Comparison of ENCODE assay signal across 8 cellular contexts in genomic region chr17:7709031-7709430, GRCh38. TPM values are rescaled to one million over a fixed set of nuclear protein-coding genes. Genes with fewer than 3 reads are reported as not detected.
"Had no signal": no experiment of that assay in that cellular context is flagged by ENCODE, and none has a peak within 500 bp of the region (broad histone marks: within the 10 kb centered on the region; RNA-seq: fewer than 3 reads in every experiment).

No MANE protein-coding gene starts in this region.

- H3K4me3 ChIP-seq: GM23338, HAP-1 had no signal

- ATAC-seq: GM23338, HCT116 had no signal

- H3K4me3 Mint-ChIP-seq: GM23338, IgD-negative memory B cell had no signal

- H3K27ac ChIP-seq: KMS-11 had no signal

- H3K9me3 Mint-ChIP-seq: GM23338 had no signal

- H3K27ac Mint-ChIP-seq: GM23338, IgD-negative memory B cell had no signal

- H3K36me3 ChIP-seq: HAP-1 had no signal

- DNase-seq: Karpas-422, KBM-7 had no signal

- H3K9me3 ChIP-seq: HAP-1 had no signal

RNA-seq across cellular contexts. Expression of gene EFNB3, which starts 4.0 kb away (rescaled TPM):
- total RNA-seq: HT-29 had no signal

RNA-seq across cellular contexts. Expression of gene DNAH2, which starts 8.5 kb away (rescaled TPM):
- total RNA-seq: HT-29 had no signal

RNA-seq across cellular contexts. Expression of gene ATP1B2, which starts 58.3 kb away (rescaled TPM):
- total RNA-seq: HT-29 had no signal
